ENCODE assay signal across 8 cellular contexts in genomic region chr7:108570146-108570755, GRCh38. TPM values are rescaled to one million over a fixed set of nuclear protein-coding genes. Genes with fewer than 3 reads are reported as not detected.
A peak's percentile ranks its signal among the peaks of the same experiment; 100 is the strongest.
DNase-seq lines count a peak whose midpoint lies in the region; FAIRE-seq and TF ChIP-seq lines count a peak whose summit lies in the region.

No MANE protein-coding gene starts in this region.

- no peak overlapping the region for H4K8ac ChIP-seq in H9 (replicated peaks; ENCODE audit: insufficient read length, low read depth, low read length)

- peaks cover 25 to 26% of the 10 kb centered on the region in 2 experiments for H3K4me1 Mint-ChIP-seq in H9
- H3K4me1 Mint-ChIP-seq in MCF 10A (ENCODE audit: insufficient read depth, unreplicated experiment): peaks cover 28% of the 10 kb centered on the region

- H3K4me2 ChIP-seq in H9 (ENCODE audit: insufficient read depth, insufficient read length, low read length): peak overlapping the region; percentile 96

- peak overlapping the region; percentile 98 for H3K14ac ChIP-seq in H9 (ENCODE audit: insufficient read depth, low read length)

- TF ChIP-seq CTCF in H9 (conservative IDR thresholded peaks at IDR 0.05): no peak
- TF ChIP-seq CTCF in MCF 10A (IDR thresholded peaks at IDR 0.05; ENCODE audit: unreplicated experiment): no peak

- H3K36me3 ChIP-seq in MG63: peaks cover 28% of the 10 kb centered on the region

- no peak overlapping the region for H3K4ac ChIP-seq in H9 (ENCODE audit: low read depth, low read length)

- H4K20me1 ChIP-seq in H9 (ENCODE audit: control insufficient read depth, insufficient read depth, insufficient read length): no peaks in the 10 kb centered on the region

- H3K4me1 ChIP-seq in H9 (ENCODE audit: insufficient read depth, low read length): no peaks in the 10 kb centered on the region

- intact Hi-C loops in MCF 10A (cut with micrococcal nuclease): no loop called here

- TSS peak; percentile 35 for BruUV-seq in MCF 10A (replicated peaks; lab: Mats Ljungman, UMichigan)

- H3K27me3 Mint-ChIP-seq in H9 (ENCODE audit: low read depth) (no peaks in the 10 kb centered on the region; the same call in 1 of the 2 replicates), MCF 10A (ENCODE audit: insufficient read depth, unreplicated experiment) (no peaks in the 10 kb centered on the region)

- H3K4me3 Mint-ChIP-seq in H9: peak overlapping the region; percentile 94 to 97
- peak overlapping the region; percentile 97 for H3K4me3 Mint-ChIP-seq in MCF 10A (ENCODE audit: unreplicated experiment)

- H4K5ac ChIP-seq in H9 (ENCODE audit: insufficient read length, low read depth, low read length): peak overlapping the region; percentile 49

- H3K18ac ChIP-seq in H9 (ENCODE audit: insufficient read length, low read depth, low read length): peak overlapping the region; percentile 46

- H3K79me1 ChIP-seq in H9 (ENCODE audit: insufficient read depth, low read depth, low read length, poor library complexity, severe bottlenecking): peaks cover 3% of the 10 kb centered on the region

- WGBS in H9 (ENCODE audit: extremely low coverage, insufficient read length, low lambda C conversion rate): no CpG with 5 or more reads among the region's 36 CpGs

- no peak overlapping the region for H2BK20ac ChIP-seq in H9 (ENCODE audit: low read depth, low read length, poor library complexity, severe bottlenecking)

- peak overlapping the region; percentile 84 for H3K9ac ChIP-seq in H9 (ENCODE audit: extremely low read depth, insufficient read length, low read length)

- peaks cover 15 to 36% (median 34%) of the 10 kb centered on the region in 3 experiments; a peak in 6 of 7 replicates for H3K36me3 Mint-ChIP-seq in H9 (ENCODE audit: insufficient read depth in 1 of 3, low read depth in 3 of 3)
- H3K36me3 Mint-ChIP-seq in MCF 10A (ENCODE audit: insufficient read depth, unreplicated experiment): peaks cover 63% of the 10 kb centered on the region

- H2AK5ac ChIP-seq in H9 (ENCODE audit: insufficient read length, low read length): no peak overlapping the region

- peaks cover 14% of the 10 kb centered on the region for H3K23me2 ChIP-seq in H9 (ENCODE audit: insufficient read length, low read depth, low read length, poor library complexity, severe bottlenecking)

- peak overlapping the region; percentile 55 for H2BK12ac ChIP-seq in H9 (ENCODE audit: insufficient read length, low read depth, low read length)

- no peak overlapping the region for H2BK15ac ChIP-seq in H9 (ENCODE audit: low read depth, low read length)

- peak overlapping the region; percentile 82 for H3K4me3 ChIP-seq in MG63

- no peak for FAIRE-seq in GM19239 (lab: Jason Lieb, UNC)

- peak overlapping the region; percentile 9 for H2BK5ac ChIP-seq in H9 (ENCODE audit: insufficient read length, low read length)

- H3K9me3 ChIP-seq in H9 (ENCODE audit: control insufficient read depth, low read depth, low read length): no peaks in the 10 kb centered on the region
- no peaks in the 10 kb centered on the region for H3K9me3 ChIP-seq in MG63

- no peak overlapping the region for H3K27ac ChIP-seq in H9 (ENCODE audit: insufficient read length, low read depth, low read length)

- CTCF ChIA-PET in MCF 10A (lab: Yijun Ruan, JAX): interaction anchor here (0.6 to 0.8 kb wide), 2 partner anchors 27 to 39 kb away, joined by 3 read pairs; no protein-coding TSS in a partner anchor

- H3K79me2 ChIP-seq in H9 (ENCODE audit: insufficient read depth, low read length): peaks cover 5% of the 10 kb centered on the region; the same call in 1 of the 2 replicates

- no peak overlapping the region for H2BK120ac ChIP-seq in H9 (ENCODE audit: low read depth, low read length, poor library complexity, severe bottlenecking)

- POLR2A ChIA-PET in MCF 10A (lab: Yijun Ruan, JAX): interaction anchor here (0.6 to 4.6 kb wide), 15 partner anchors 9 to 1005 kb away, joined by 3 to 244 read pairs (median 3); partner anchors contain the start of gene PNPLA8

- no peak overlapping the region for H3T11ph ChIP-seq in H9 (ENCODE audit: low read length)

- H3K23ac ChIP-seq in H9 (ENCODE audit: insufficient read length, low read depth, low read length): no peak overlapping the region

- H3K9me3 Mint-ChIP-seq in H9 (peaks cover 0 to 2% of the 10 kb centered on the region in 2 experiments; a peak in 2 of 5 replicates), MCF 10A (ENCODE audit: unreplicated experiment) (no peaks in the 10 kb centered on the region)

- no peak overlapping the region for H3K56ac ChIP-seq in H9 (ENCODE audit: insufficient read length, low read depth, low read length)

- H3K27me3 ChIP-seq in H9 (ENCODE audit: insufficient read depth, low read length) (no peaks in the 10 kb centered on the region), MG63 (no peaks in the 10 kb centered on the region)

- DNase-seq in GF-D8 (lab: John Stamatoyannopoulos, UW) (peak; percentile 39), H9 (no peak), MG63 (peak; percentile 13), T-helper 2 cell (peak in 4 of 5 experiments; percentile 11 to 75 (median 40)), MCF 10A (ENCODE audit: unreplicated experiment) (peak; percentile 69), iris pigment epithelial cell (ENCODE audit: low read depth) (peak; percentile 62), GM19239 (ENCODE audit: insufficient read length, low spot score) (no peak)
- peak; percentile 5 to 19 for DNase-seq in stimulated activated CD4-positive, alpha-beta T cell treated with anti-CD3 and anti-CD28 coated beads, Interleukin-12 subunit alpha, Interleukin-12 subunit beta, amount 100 ng/mL, for 24 hours (ENCODE audit: low read depth in 2 of 2)

- peak overlapping the region; percentile 98 to 100 (median 98) for H3K27ac Mint-ChIP-seq in H9
- peak overlapping the region; percentile 99 for H3K27ac Mint-ChIP-seq in MCF 10A (ENCODE audit: low read depth, unreplicated experiment)

- no peak overlapping the region for H2AFZ ChIP-seq in H9 (ENCODE audit: low read length)

- H4K91ac ChIP-seq in H9 (ENCODE audit: insufficient read length, low read depth, low read length): peak overlapping the region; percentile 43

RNA-seq across cellular contexts. Expression of gene DNAJB9, which starts 0.6 kb away (rescaled TPM):
- total RNA-seq in H9 (2021) (11.3 TPM in 2 replicates), MCF 10A (2022) (43.4 and 45.9 TPM in 2 replicates)
- 13.9 and 37.2 TPM in 2 replicates for total RNA-seq in MG63 (2014; rRNA removed; shearing (Covaris generic); ENCODE audit: low replicate concordance)

RNA-seq across cellular contexts. Expression of gene THAP5, which starts 0.7 kb away (rescaled TPM):
- 18.3 and 20.6 TPM in 2 replicates for total RNA-seq in H9 (2021)
- total RNA-seq in MG63 (2014; rRNA removed; shearing (Covaris generic); ENCODE audit: low replicate concordance): 12.6 and 40.4 TPM in 2 replicates
- total RNA-seq in MCF 10A (2022): 44.0 and 49.1 TPM in 2 replicates

RNA-seq across cellular contexts. Expression of gene PNPLA8, which starts 44.3 kb away (rescaled TPM):
- total RNA-seq in H9 (2021): 10.7 and 11.7 TPM in 2 replicates
- 9.9 and 31.0 TPM in 2 replicates for total RNA-seq in MG63 (2014; rRNA removed; shearing (Covaris generic); ENCODE audit: low replicate concordance)
- total RNA-seq in MCF 10A (2022): 28.5 and 39.9 TPM in 2 replicates

Comparison
In these comparisons a context has a peak if more than half of its experiments do, and no peak if none do; other contexts are left out.
1. DNase-seq: peak in GF-D8 (single experiment), MG63 (single experiment), T-helper 2 cell (4 of 5), MCF 10A (single experiment), iris pigment epithelial cell (single experiment) and stimulated activated CD4-positive, alpha-beta T cell treated with anti-CD3 and anti-CD28 coated beads, Interleukin-12 subunit alpha, Interleukin-12 subunit beta, amount 100 ng/mL, for 24 hours (2 of 2); none in H9 (single experiment) and GM19239 (single experiment).